Comparison of ENCODE assay signal across 22 cellular contexts in genomic region chr15:88992912-88993376, GRCh38.
"Had no signal": no experiment of that assay in that cellular context is flagged by ENCODE, and none has a peak within 500 bp of the region (broad histone marks: within the 10 kb centered on the region; RNA-seq: fewer than 3 reads in every experiment).

No MANE protein-coding gene starts in this region.

- H3K9me3 Mint-ChIP-seq: activated B cell treated with CpG ODN at 0.5 μM for 24 hours; activated CD4-positive, alpha-beta memory T cell treated with anti-CD3 and anti-CD28 coated beads for 36 hours; activated CD4-positive, alpha-beta T cell treated with anti-CD3 and anti-CD28 coated beads, Interleukin-2, amount 10 ng/mL, durations not matched to agents 7 days and 5 days; activated naive CD4-positive, alpha-beta T cell treated with anti-CD3 and anti-CD28 coated beads, Interleukin-2, amount 10 ng/mL, durations not matched to agents 7 days and 5 days; activated naive CD8-positive, alpha-beta T cell treated with anti-CD3 and anti-CD28 coated beads for 36 hours; activated T-helper 17 cell treated with anti-CD3 and anti-CD28 coated beads, Interleukin-2, amount 50 U/mL, for 72 hours; T-helper 1 cell treated with Interleukin-12 subunit alpha and Interleukin-12 subunit beta and Interleukin-4 antibody, amounts not matched to agents 30 μg/mL and 1 μg/mL, for 36 hours had no signal

- H3K27me3 ChIP-seq: brain microvascular endothelial cell, cardiac muscle cell, MG63 had no signal

- H3K36me3 ChIP-seq: brain microvascular endothelial cell, cardiac muscle cell, MG63 had no signal

- H3K4me1 Mint-ChIP-seq: activated B cell treated with CpG ODN at 0.5 μM for 24 hours; activated CD4-positive, alpha-beta T cell treated with anti-CD3 and anti-CD28 coated beads, Interleukin-2, amount 10 ng/mL, durations not matched to agents 7 days and 5 days; activated naive CD4-positive, alpha-beta T cell treated with anti-CD3 and anti-CD28 coated beads, Interleukin-2, amount 10 ng/mL, durations not matched to agents 7 days and 5 days; activated naive CD8-positive, alpha-beta T cell treated with anti-CD3 and anti-CD28 coated beads for 36 hours; activated T-helper 17 cell treated with anti-CD3 and anti-CD28 coated beads, Interleukin-2, amount 50 U/mL, for 72 hours had no signal

- H3K36me3 Mint-ChIP-seq: activated CD4-positive, alpha-beta memory T cell treated with anti-CD3 and anti-CD28 coated beads for 36 hours; activated naive CD4-positive, alpha-beta T cell treated with anti-CD3 and anti-CD28 coated beads, Interleukin-2, amount 10 ng/mL, durations not matched to agents 7 days and 5 days; activated naive CD8-positive, alpha-beta T cell treated with anti-CD3 and anti-CD28 coated beads for 36 hours had no signal

- H3K27ac ChIP-seq: brain microvascular endothelial cell, cardiac muscle cell had no signal

- DNase-seq: activated B cell treated with CpG ODN at 0.5 μM for 24 hours; activated CD4-positive, alpha-beta memory T cell treated with anti-CD3 and anti-CD28 coated beads for 36 hours; activated CD4-positive, alpha-beta T cell treated with anti-CD3 and anti-CD28 coated beads for 1 hour; activated CD4-positive, alpha-beta T cell treated with anti-CD3 and anti-CD28 coated beads, Interleukin-2, amount 10 ng/mL, durations not matched to agents 7 days and 5 days; activated gamma-delta T cell treated with Interleukin-2 at 50 U/mL for 16 hours; activated naive CD4-positive, alpha-beta T cell treated with anti-CD3 and anti-CD28 coated beads, Interleukin-2, amount 10 ng/mL, durations not matched to agents 7 days and 5 days; activated naive CD8-positive, alpha-beta T cell treated with anti-CD3 and anti-CD28 coated beads for 36 hours; activated T-cell treated with anti-CD3 and anti-CD28 coated beads for 4 hours; activated T-cell treated with anti-CD3 and anti-CD28 coated beads, Interleukin-2, amount 50 U/mL, for 48 hours; brain microvascular endothelial cell; MG63; MV-4-11; NCI-H1092 treated with DMSO at 0.1 percent for 48 hours; NCI-H1417 treated with DMSO at 0.1 percent for 48 hours; NCI-H1694; NCI-H2029; NCI-H510A treated with DMSO at 0.1 percent for 48 hours; SHP77; T-helper 9 cell had no signal

- H3K9me3 ChIP-seq: MG63 had no signal

- H3K4me3 ChIP-seq: cardiac muscle cell, MG63 had no signal

- H3K27ac Mint-ChIP-seq: activated B cell treated with CpG ODN at 0.5 μM for 24 hours; activated CD4-positive, alpha-beta memory T cell treated with anti-CD3 and anti-CD28 coated beads for 36 hours; activated CD4-positive, alpha-beta T cell treated with anti-CD3 and anti-CD28 coated beads, Interleukin-2, amount 10 ng/mL, durations not matched to agents 7 days and 5 days; activated naive CD4-positive, alpha-beta T cell treated with anti-CD3 and anti-CD28 coated beads, Interleukin-2, amount 10 ng/mL, durations not matched to agents 7 days and 5 days; activated naive CD8-positive, alpha-beta T cell treated with anti-CD3 and anti-CD28 coated beads for 36 hours; activated T-helper 17 cell treated with anti-CD3 and anti-CD28 coated beads, Interleukin-2, amount 50 U/mL, for 72 hours; T-helper 1 cell treated with Interleukin-12 subunit alpha and Interleukin-12 subunit beta and Interleukin-4 antibody, amounts not matched to agents 30 μg/mL and 1 μg/mL, for 36 hours had no signal

- H3K4me3 Mint-ChIP-seq: activated B cell treated with CpG ODN at 0.5 μM for 24 hours; activated CD4-positive, alpha-beta memory T cell treated with anti-CD3 and anti-CD28 coated beads for 36 hours; activated CD4-positive, alpha-beta T cell treated with anti-CD3 and anti-CD28 coated beads, Interleukin-2, amount 10 ng/mL, durations not matched to agents 7 days and 5 days; activated naive CD4-positive, alpha-beta T cell treated with anti-CD3 and anti-CD28 coated beads, Interleukin-2, amount 10 ng/mL, durations not matched to agents 7 days and 5 days; activated naive CD8-positive, alpha-beta T cell treated with anti-CD3 and anti-CD28 coated beads for 36 hours; activated T-helper 17 cell treated with anti-CD3 and anti-CD28 coated beads, Interleukin-2, amount 50 U/mL, for 72 hours; T-helper 1 cell treated with Interleukin-12 subunit alpha and Interleukin-12 subunit beta and Interleukin-4 antibody, amounts not matched to agents 30 μg/mL and 1 μg/mL, for 36 hours had no signal

- ATAC-seq: activated T-helper 17 cell treated with anti-CD3 and anti-CD28 coated beads, Interleukin-2, amount 50 U/mL, for 72 hours had no signal

- H3K27me3 Mint-ChIP-seq: activated CD4-positive, alpha-beta T cell treated with anti-CD3 and anti-CD28 coated beads, Interleukin-2, amount 10 ng/mL, durations not matched to agents 7 days and 5 days had no signal
